ENCODE assay signal across 19 cellular contexts in the genomic region with DNA sequence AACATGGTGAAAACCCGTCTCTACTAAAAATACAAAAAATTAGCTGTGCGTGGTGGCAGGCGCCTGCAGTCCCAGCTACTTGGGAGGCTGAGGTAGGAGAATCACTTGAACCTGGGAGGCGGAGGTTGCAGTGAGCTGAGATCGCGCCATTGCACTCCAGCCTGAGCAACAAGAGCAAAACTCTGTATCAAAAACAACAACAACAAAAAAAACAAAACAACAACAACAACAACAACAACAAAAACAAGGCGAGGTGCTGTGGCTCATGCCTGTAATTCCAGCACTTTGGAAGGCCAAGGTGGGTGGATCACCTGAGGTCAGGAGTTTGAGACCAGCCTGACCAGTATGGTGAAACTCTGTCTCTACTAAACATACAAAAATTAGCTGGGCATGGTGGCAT. TPM values are rescaled to one million over a fixed set of nuclear protein-coding genes. Genes with fewer than 3 reads are reported as not detected.
"Had no signal": no experiment of that assay in that cellular context is flagged by ENCODE, and none has a peak within 500 bp of the region (broad histone marks: within the 10 kb centered on the region; RNA-seq: fewer than 3 reads in every experiment).

No MANE protein-coding gene starts in this region.

RNA-seq across cellular contexts. Expression of gene HOXB1, which starts 21.1 kb away (rescaled TPM):
- total RNA-seq: activated naive CD4-positive, alpha-beta T cell treated with anti-CD3 and anti-CD28 coated beads for 36 hours; activated naive CD4-positive, alpha-beta T cell treated with anti-CD3 and anti-CD28 coated beads, Interleukin-2, amount 50 U/mL, for 72 hours; activated naive CD8-positive, alpha-beta T cell treated with anti-CD3 and anti-CD28 coated beads for 36 hours; activated naive CD8-positive, alpha-beta T cell treated with anti-CD3 and anti-CD28 coated beads, Interleukin-2, amount 10 ng/mL, durations not matched to agents 7 days and 5 days; activated T-cell treated with anti-CD3 and anti-CD28 coated beads, Interleukin-2, amount 50 U/mL, for 4 hours; activated T-cell treated with anti-CD3 and anti-CD28 coated beads, Interleukin-2, amount 50 U/mL, for 72 hours; activated T-helper 1 cell treated with anti-CD3 and anti-CD28 coated beads, Interleukin-12 subunit alpha, Interleukin-12 subunit beta, Interleukin-2, Interleukin-4 antibody, amounts not matched to agents 30 ng/mL and 10 ng/mL and 1 ng/mL, durations not matched to agents 14 hours and 24 hours and 36 hours; activated T-helper 17 cell treated with anti-CD3 and anti-CD28 coated beads, Interleukin-2, amount 50 U/mL, for 72 hours; activated T-helper 2 cell treated with anti-CD3 and anti-CD28 coated beads, Interferon-gamma antibody, Interleukin-2, Interleukin-4, amounts not matched to agents 10 μg/mL and 5 μg/mL and 100 μg/mL, durations not matched to agents 14 hours and 24 hours and 36 hours; adrenal gland; aorta; ascending aorta; astrocyte; body of pancreas; breast epithelium; bronchial epithelial cell; cardiac septum; cerebellum; chondrocyte had no signal
- polyA plus RNA-seq: adrenal gland had no signal

RNA-seq across cellular contexts. Expression of gene HOXB2, which starts 35.2 kb away (rescaled TPM):
- total RNA-seq: bronchial epithelial cell, cerebellum had no signal
